ENCODE assay signal across 22 cellular contexts in the genomic region with DNA sequence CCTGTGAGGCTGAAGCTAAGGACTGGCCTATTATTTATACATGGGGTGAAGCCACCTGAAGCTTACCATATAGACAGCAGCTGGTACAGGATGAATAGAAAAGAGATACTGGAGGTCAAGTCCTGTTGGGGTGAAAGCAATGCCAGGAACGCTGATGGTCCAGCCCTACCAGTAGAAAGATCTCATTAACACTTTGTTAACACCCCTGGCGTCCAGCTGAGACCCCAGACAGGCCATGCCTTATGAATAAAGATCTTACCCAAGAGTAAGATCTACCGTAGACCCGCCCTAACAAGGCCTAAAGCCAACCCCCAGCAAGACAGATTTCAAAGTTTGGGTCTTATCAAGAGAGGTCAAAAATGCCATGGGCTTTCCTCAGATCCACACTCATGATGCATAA. TPM values are rescaled to one million over a fixed set of nuclear protein-coding genes. Genes with fewer than 3 reads are reported as not detected.
DNase-seq lines count a peak whose midpoint lies in the region; FAIRE-seq and TF ChIP-seq lines count a peak whose summit lies in the region.
"Had no signal": no experiment of that assay in that cellular context is flagged by ENCODE, and none has a peak within 500 bp of the region (broad histone marks: within the 10 kb centered on the region; RNA-seq: fewer than 3 reads in every experiment).

No MANE protein-coding gene starts in this region.

- H3K27me3 Mint-ChIP-seq in CD8-positive, alpha-beta memory T cell: no peaks in the 10 kb centered on the region
- H3K27me3 Mint-ChIP-seq: B cell; CD4-positive, alpha-beta T cell had no signal

- no peaks in the 10 kb centered on the region for H3K4me1 Mint-ChIP-seq in CD8-positive, alpha-beta memory T cell

- H3K9me3 Mint-ChIP-seq in CD8-positive, alpha-beta memory T cell: no peaks in the 10 kb centered on the region
- H3K9me3 Mint-ChIP-seq: CD4-positive, alpha-beta T cell; CD8-positive, alpha-beta T cell had no signal

- H2BK5ac ChIP-seq in mesendoderm (ENCODE audit: low read length): no peak overlapping the region

- H3K18ac ChIP-seq in mesendoderm (ENCODE audit: low read length): no peak overlapping the region

- H3K27ac ChIP-seq in VCaP: peak overlapping the region; percentile 54; the same call in 1 of the 2 replicates
- no peak overlapping the region for H3K27ac ChIP-seq in mesendoderm (ENCODE audit: low read depth, low read length)
- H3K27ac ChIP-seq in CD8-positive, alpha-beta memory T cell (ENCODE audit: low read depth, low read length): no peak overlapping the region
- H3K27ac ChIP-seq: 22Rv1; A549; BLaER1 treated with 17β-estradiol and CSF1 and Interleukin-3, amounts not matched to agents 10 nM and 100 nM; C4-2B had no signal

- no peaks in the 10 kb centered on the region for H3K79me2 ChIP-seq in mesendoderm (ENCODE audit: control insufficient read depth, insufficient read depth, low read length)

- no peak overlapping the region for H3K56ac ChIP-seq in mesendoderm (ENCODE audit: low read length)

- H3K4me2 ChIP-seq in mesendoderm (ENCODE audit: low read length): no peak overlapping the region
- H3K4me2 ChIP-seq: A549 had no signal

- H3K79me1 ChIP-seq in mesendoderm (ENCODE audit: low read length): no peaks in the 10 kb centered on the region

- no CpG with 5 or more reads among the region's 4 CpGs for WGBS in mesendoderm (ENCODE audit: extremely low coverage, insufficient coverage, low lambda C conversion rate)
- 97 to 98% methylated on average over 4 of the region's 4 CpGs for WGBS in lower leg skin, 2 donors

- TF ChIP-seq POLR2A in GM12891 (IDR thresholded peaks at IDR 0.05; ENCODE audit: low read depth, low read length) (no peak), lower leg skin (IDR thresholded peaks at IDR 0.05) (no peak)

- H3K27me3 ChIP-seq in mesendoderm (ENCODE audit: insufficient read depth, low read length, poor library complexity): no peaks in the 10 kb centered on the region
- no peaks in the 10 kb centered on the region for H3K27me3 ChIP-seq in CD8-positive, alpha-beta memory T cell (ENCODE audit: insufficient read depth, low read length, poor library complexity, severe bottlenecking)
- H3K27me3 ChIP-seq: BLaER1 treated with 17β-estradiol and CSF1 and Interleukin-3, amounts not matched to agents 10 nM and 100 nM had no signal

- no peaks in the 10 kb centered on the region for H3K36me3 ChIP-seq in mesendoderm (ENCODE audit: control insufficient read depth, insufficient read depth, low read length)
- H3K36me3 ChIP-seq in CD8-positive, alpha-beta memory T cell (ENCODE audit: insufficient read depth, low read length): peaks cover 9% of the 10 kb centered on the region

- POLR2A ChIA-PET in CD8-positive, alpha-beta memory T cell (lab: Charles Lee): no interaction called here

- H3K4ac ChIP-seq in mesendoderm (ENCODE audit: low read depth, low read length): no peak overlapping the region

- no peak overlapping the region for H3K9ac ChIP-seq in mesendoderm (ENCODE audit: low read length)
- H3K9ac ChIP-seq: BLaER1 treated with 17β-estradiol and CSF1 and Interleukin-3, amounts not matched to agents 10 nM and 100 nM had no signal

- H3K9me3 ChIP-seq in CD8-positive, alpha-beta memory T cell (ENCODE audit: low read length): no peaks in the 10 kb centered on the region
- H3K9me3 ChIP-seq: A549; BLaER1 treated with 17β-estradiol and CSF1 and Interleukin-3, amounts not matched to agents 10 nM and 100 nM had no signal

- intact Hi-C loops in lower leg skin (cut with DNase I; ENCODE audit: low total_unique reads): no loop called here

- H3K4me3 Mint-ChIP-seq in CD8-positive, alpha-beta memory T cell: no peak overlapping the region
- H3K4me3 Mint-ChIP-seq: B cell; CD4-positive, alpha-beta T cell; CD8-positive, alpha-beta T cell had no signal

- TF ChIP-seq CTCF in VCaP (conservative IDR thresholded peaks at IDR 0.05): no peak
- TF ChIP-seq CTCF in lower leg skin (IDR thresholded peaks at IDR 0.05): no peak

- no peak overlapping the region for H2BK15ac ChIP-seq in mesendoderm (replicated peaks; ENCODE audit: low read depth)

- no peak for DNase-seq in GM12891 (ENCODE audit: insufficient read length, low spot score)
- peak; percentile 51 for DNase-seq in mesendoderm
- DNase-seq in lower leg skin (ENCODE audit: low spot score in 2 of 2): no peak
- no peak for DNase-seq in CD8-positive, alpha-beta memory T cell
- DNase-seq: AML-193; CD4-positive, alpha-beta T cell; CD8-positive, alpha-beta T cell; COR-L47; DMS 273 treated with DMSO at 0.1 percent for 48 hours; DMS153; DMS53; DMS79; DND-41; EL; GDM1 had no signal

- H2AK5ac ChIP-seq in mesendoderm (ENCODE audit: low read length): no peak overlapping the region

- H3K4me1 ChIP-seq in mesendoderm (ENCODE audit: control insufficient read depth, low read depth, low read length): peaks cover 7% of the 10 kb centered on the region
- no peaks in the 10 kb centered on the region for H3K4me1 ChIP-seq in CD8-positive, alpha-beta memory T cell (ENCODE audit: insufficient read depth, low read length)
- H3K4me1 ChIP-seq: A549 had no signal

- H3K36me3 Mint-ChIP-seq in CD8-positive, alpha-beta memory T cell: peaks cover 7 to 45% (median 14%) of the 10 kb centered on the region in 3 donors

- H2BK120ac ChIP-seq in mesendoderm (ENCODE audit: low read depth, low read length): no peak overlapping the region

- H4K8ac ChIP-seq in mesendoderm (ENCODE audit: low read depth, low read length): no peak overlapping the region

- no peak overlapping the region for H3K4me3 ChIP-seq in mesendoderm (ENCODE audit: low read length)
- no peak overlapping the region for H3K4me3 ChIP-seq in lower leg skin (ENCODE audit: low read depth, poor library complexity, severe bottlenecking)
- H3K4me3 ChIP-seq in CD8-positive, alpha-beta memory T cell (ENCODE audit: low read length): no peak overlapping the region
- H3K4me3 ChIP-seq: A549; BLaER1 treated with 17β-estradiol and CSF1 and Interleukin-3, amounts not matched to agents 10 nM and 100 nM; GM12878 had no signal

- FAIRE-seq in GM12891 (lab: Jason Lieb, UNC): peak; percentile 5
- FAIRE-seq: A549, GM12878 had no signal

- H3K27ac Mint-ChIP-seq in CD8-positive, alpha-beta memory T cell: peak overlapping the region in 2 of 8 donors; percentile 13 to 79
- H3K27ac Mint-ChIP-seq: B cell; CD4-positive, alpha-beta T cell; CD8-positive, alpha-beta T cell had no signal

- no peak overlapping the region for H3K23ac ChIP-seq in mesendoderm (ENCODE audit: low read length)

- CTCF ChIA-PET in CD8-positive, alpha-beta memory T cell (lab: Charles Lee): interaction anchor here (1.2 kb wide), 1 partner anchor 21 kb away, joined by 3 read pairs; no protein-coding TSS in a partner anchor

- H4K5ac ChIP-seq in mesendoderm (ENCODE audit: low read length): no peak overlapping the region

TF ChIP-seq in GM12891, 5 proteins besides CTCF, POLR2A, EP300 and RAD21:
- TF ChIP-seq POU2F2 (IDR thresholded peaks at IDR 0.05; ENCODE audit: low read depth, low read length) (no peak), PAX5 (IDR thresholded peaks at IDR 0.05; ENCODE audit: insufficient read depth, low read length, severe bottlenecking) (no peak), SPI1 (IDR thresholded peaks at IDR 0.05; ENCODE audit: low read depth, low read length) (no peak), TAF1 (IDR thresholded peaks at IDR 0.05; ENCODE audit: low read depth, low read length) (no peak), POLR2AphosphoS5 (IDR thresholded peaks at IDR 0.05; ENCODE audit: low read depth, low read length) (no peak)

RNA-seq across cellular contexts. Expression of gene ST3GAL3, which starts 34.7 kb away (rescaled TPM):
- 9.7 TPM for polyA plus RNA-seq in GM12891 (2012; ENCODE audit: low read depth, missing spikeins)
- polyA plus RNA-seq in mesendoderm (2013, experiment 1 of 2): 2.9 TPM
- 3.0 TPM for polyA plus RNA-seq in mesendoderm (2013, experiment 2 of 2)
- 10 to 100 TPM in 1 of 4 donors, 1 to 10 TPM in 3; 6.9 to 10.5 (median 8.0) TPM for total RNA-seq in lower leg skin
- total RNA-seq in CD8-positive, alpha-beta memory T cell: 10 to 100 TPM in 1 of 2 experiments, 1 to 10 TPM in 1; 9.7 to 10.1 TPM
- polyA plus RNA-seq in CD8-positive, alpha-beta memory T cell: 9.7 TPM
